In genomic region chr6:4957521-4958231, GRCh38 we compare ENCODE assay signal across 14 cellular contexts. TPM values are rescaled to one million over a fixed set of nuclear protein-coding genes. Genes with fewer than 3 reads are reported as not detected.
A peak's percentile ranks its signal among the peaks of the same experiment; 100 is the strongest.
DNase-seq lines count a peak whose midpoint lies in the region; ATAC-seq and TF ChIP-seq lines count a peak whose summit lies in the region.
"Had no signal": no experiment of that assay in that cellular context is flagged by ENCODE, and none has a peak within 500 bp of the region (broad histone marks: within the 10 kb centered on the region; RNA-seq: fewer than 3 reads in every experiment).

No MANE protein-coding gene starts in this region.

- H3K9me3 Mint-ChIP-seq in osteocyte (ENCODE audit: unreplicated experiment): peaks cover 17% of the 10 kb centered on the region

- H3K27me3 ChIP-seq in GM23248 (replicated peaks; ENCODE audit: insufficient read depth): no peaks in the 10 kb centered on the region
- H3K27me3 ChIP-seq: suprapubic skin had no signal

- no peaks in the 10 kb centered on the region for H3F3A ChIP-seq in GM23248 (ENCODE audit: insufficient read depth)

- in situ Hi-C loops in GM23248 (cut with MboI): no loop called here

- 39 to 48% methylated on average over 9 of the region's 9 CpGs for WGBS in GM23248 (ENCODE audit: low coverage in 1 of 2, low lambda C conversion rate in 2 of 2, missing lambda C conversion rate in 2 of 2), 2 experiments

- H3K79me2 ChIP-seq in GM23248 (ENCODE audit: insufficient read depth): no peaks in the 10 kb centered on the region

- DNase-seq in GM23248: peak; percentile 44
- peak; percentile 24 for DNase-seq in RPMI8226
- no peak for DNase-seq in fibroblast of villous mesenchyme (ENCODE audit: low read depth)
- DNase-seq in osteocyte (ENCODE audit: extremely low spot score, unreplicated experiment): no peak
- no peak for DNase-seq in NCI-H446 treated with DMSO at 0.1 percent for 48 hours (lab: John Stamatoyannopoulos, UW)
- no peak for DNase-seq in NCI-H2081 (lab: John Stamatoyannopoulos, UW)
- DNase-seq in omental fat pad (ENCODE audit: low spot score): no peak
- DNase-seq: activated effector memory CD4-positive, alpha-beta T cell treated with anti-CD3 and anti-CD28 coated beads, Interleukin-2, amount 50 U/mL, for 16 hours; NCI-H2081 treated with DMSO at 0.1 percent for 48 hours; T1000 had no signal

- no peak overlapping the region for H3K4me3 ChIP-seq in GM23248
- H3K4me3 ChIP-seq in fibroblast of villous mesenchyme (ENCODE audit: low read depth, low read length): no peak overlapping the region
- H3K4me3 ChIP-seq: suprapubic skin had no signal

- no peak overlapping the region for H3K27ac Mint-ChIP-seq in osteocyte (ENCODE audit: unreplicated experiment)
- H3K27ac Mint-ChIP-seq: mesothelial cell of epicardium had no signal

- no peaks in the 10 kb centered on the region for H4K20me1 ChIP-seq in GM23248 (ENCODE audit: insufficient read depth)

- TF ChIP-seq CTCF in fibroblast of villous mesenchyme (IDR thresholded peaks at IDR 0.05; ENCODE audit: insufficient read depth, low read depth, low read length) (peak; percentile 32), osteocyte (IDR thresholded peaks at IDR 0.05) (peak; percentile 9), omental fat pad (IDR thresholded peaks at IDR 0.05) (no peak)

- H3K36me3 ChIP-seq in GM23248 (ENCODE audit: low read depth): peaks cover 7% of the 10 kb centered on the region

- no peak for ATAC-seq in HG03460 (IDR thresholded peaks at IDR 0.05; ENCODE audit: unreplicated experiment)
- ATAC-seq in omental fat pad (ENCODE audit: low FRiP score): no peak

- no peaks in the 10 kb centered on the region for H3K4me1 ChIP-seq in GM23248 (ENCODE audit: insufficient read depth)
- H3K4me1 ChIP-seq: suprapubic skin had no signal

- H3K4me2 ChIP-seq in GM23248 (ENCODE audit: unreplicated experiment): no peak overlapping the region

- no peaks in the 10 kb centered on the region for H3K9me2 ChIP-seq in GM23248 (ENCODE audit: insufficient read depth)

- peaks cover 20% of the 10 kb centered on the region for H3K36me3 Mint-ChIP-seq in osteocyte (ENCODE audit: unreplicated experiment)

- H3K27me3 Mint-ChIP-seq in osteocyte (ENCODE audit: unreplicated experiment): no peaks in the 10 kb centered on the region

- no peak overlapping the region for H2AFZ ChIP-seq in GM23248

- no peaks in the 10 kb centered on the region for H3K9me3 ChIP-seq in GM23248 (ENCODE audit: low read depth)
- H3K9me3 ChIP-seq: suprapubic skin had no signal

- no peaks in the 10 kb centered on the region for H3K4me1 Mint-ChIP-seq in osteocyte (ENCODE audit: unreplicated experiment)

- no peak overlapping the region for H3K27ac ChIP-seq in GM23248
- H3K27ac ChIP-seq: epithelial cell of prostate, suprapubic skin had no signal

- no peak overlapping the region for H3K4me3 Mint-ChIP-seq in osteocyte (ENCODE audit: unreplicated experiment)
- H3K4me3 Mint-ChIP-seq: mesothelial cell of epicardium had no signal

- no peak overlapping the region for H3K9ac ChIP-seq in GM23248

RNA-seq across cellular contexts. Expression of gene RPP40, which starts 46.2 kb away (rescaled TPM):
- total RNA-seq in GM23248 (2014; rRNA removed; shearing (Covaris generic)): 16.2 and 29.3 TPM in 2 replicates
- 21.9 and 29.0 TPM in 2 replicates for polyA plus RNA-seq in GM23248 (2016; fragmentation: Nextera tagmentation; extraction: Ambion mirVana)
- total RNA-seq in fibroblast of villous mesenchyme: 7.7 and 11.2 TPM in 2 replicates
- 4.2 and 5.6 TPM in 2 replicates for total RNA-seq in osteocyte
- total RNA-seq in omental fat pad: 10 to 100 TPM in 2 of 4 donors, 1 to 10 TPM in 2; 6.0 to 22.5 (median 10.1) TPM

Comparison
In these comparisons a context has a peak if more than half of its experiments do, and no peak if none do; other contexts are left out.
1. DNase-seq: peak in GM23248 (single experiment) and RPMI8226 (single experiment); none in fibroblast of villous mesenchyme (single experiment), osteocyte (single experiment), NCI-H446 treated with DMSO at 0.1 percent for 48 hours (single experiment), NCI-H2081 (0 of 2) and omental fat pad (single experiment).
2. CTCF ChIP-seq: peak in fibroblast of villous mesenchyme (single experiment) and osteocyte (single experiment); none in omental fat pad (0 of 3).